Comparison of ENCODE assay signal across 8 cellular contexts in genomic region chr6:28544211-28544610, GRCh38. TPM values are rescaled to one million over a fixed set of nuclear protein-coding genes. Genes with fewer than 3 reads are reported as not detected.
DNase-seq lines count a peak whose midpoint lies in the region; ATAC-seq and TF ChIP-seq lines count a peak whose summit lies in the region.

No MANE protein-coding gene starts in this region.

- peak overlapping the region; percentile 94 for H3K4me3 Mint-ChIP-seq in CD4-positive, alpha-beta T cell
- peak overlapping the region; percentile 57 for H3K4me3 Mint-ChIP-seq in memory B cell

- H3K27ac ChIP-seq in CD4-positive, alpha-beta T cell (ENCODE audit: low read depth, low read length) = no peak overlapping the region
- H3K27ac ChIP-seq in HUES64 (ENCODE audit: low read depth, low read length) = no peak overlapping the region

- H3K27ac Mint-ChIP-seq in CD4-positive, alpha-beta T cell = peak overlapping the region; percentile 92
- H3K27ac Mint-ChIP-seq in memory B cell = no peak overlapping the region

- H3K4me1 Mint-ChIP-seq in CD4-positive, alpha-beta T cell (ENCODE audit: low read depth) = peaks cover 33% of the 10 kb centered on the region
- H3K4me1 Mint-ChIP-seq in memory B cell = peaks cover 8% of the 10 kb centered on the region

- DNase-seq in CD4-positive, alpha-beta T cell = no peak
- DNase-seq in astrocyte of the spinal cord (ENCODE audit: low read depth, low spot score) (peak; percentile 3), memory B cell (ENCODE audit: low spot score in 2 of 2) (no peak), left lobe of liver (ENCODE audit: low spot score) (no peak), AG08396 (ENCODE audit: low spot score) (no peak)

- peak overlapping the region; percentile 58; the same call in 1 of the 2 replicates for H3K9ac ChIP-seq in HUES64 (ENCODE audit: low read depth, low read length)

- no peaks in the 10 kb centered on the region for H3K36me3 ChIP-seq in HUES64 (ENCODE audit: insufficient read depth, low read length)

- peak overlapping the region; percentile 65 for H3K4me3 ChIP-seq in HUES64 (ENCODE audit: low read length)
- H3K4me3 ChIP-seq in astrocyte of the spinal cord (ENCODE audit: low read depth, low read length) = peak overlapping the region; percentile 36

- ATAC-seq in CD4-positive, alpha-beta T cell (ENCODE audit: poor library complexity) = peak; percentile 25
- no peak for ATAC-seq in memory B cell (ENCODE audit: low read depth)
- ATAC-seq in left lobe of liver = no peak
- no peak for ATAC-seq in HG03469 (IDR thresholded peaks at IDR 0.05; ENCODE audit: unreplicated experiment)
- ATAC-seq in HG03175 (IDR thresholded peaks at IDR 0.05; ENCODE audit: unreplicated experiment) = no peak

- POLR2A ChIA-PET in CD4-positive, alpha-beta T cell (lab: Charles Lee) = interaction anchor here (0.6 to 1.6 kb wide), 3 partner anchors 11 to 142 kb away, joined by 3 to 4 read pairs (median 4); no protein-coding TSS in a partner anchor

- no peaks in the 10 kb centered on the region for H3K9me3 ChIP-seq in CD4-positive, alpha-beta T cell (ENCODE audit: control insufficient read depth, low read length)
- no peaks in the 10 kb centered on the region for H3K9me3 ChIP-seq in HUES64 (ENCODE audit: insufficient read depth, low read depth, low read length)

- intact Hi-C loops in CD4-positive, alpha-beta T cell (cut with DNase I, micrococcal nuclease) = loop anchor here (5.0 kb wide), 4 partner anchors 47 to 142 kb away; no protein-coding TSS in a partner anchor

- CTCF ChIA-PET in CD4-positive, alpha-beta T cell (lab: Charles Lee) = no interaction called here

- H3K27me3 Mint-ChIP-seq in CD4-positive, alpha-beta T cell = peaks cover 66% of the 10 kb centered on the region
- H3K27me3 Mint-ChIP-seq in memory B cell = peaks cover 25% of the 10 kb centered on the region

- peaks cover 9% of the 10 kb centered on the region for H3K9me3 Mint-ChIP-seq in CD4-positive, alpha-beta T cell
- peaks cover 8% of the 10 kb centered on the region for H3K9me3 Mint-ChIP-seq in memory B cell

- in situ Hi-C loops in astrocyte of the spinal cord (cut with HindIII; ENCODE audit: low sequenced_read_pairs) = no loop called here

- H3K4me1 ChIP-seq in HUES64 (ENCODE audit: insufficient read depth, low read length) = 0 out of 2 replicates have a peak, but pooled peaks cover 3% of the 10 kb centered on the region

- TF ChIP-seq CTCF in CD4-positive, alpha-beta T cell (IDR thresholded peaks at IDR 0.05) = no peak
- TF ChIP-seq CTCF in astrocyte of the spinal cord (IDR thresholded peaks at IDR 0.05; ENCODE audit: low read depth, low read length) = no peak

- 5% methylated on average over 8 of the region's 8 CpGs for WGBS in HUES64

- H3K27me3 ChIP-seq in CD4-positive, alpha-beta T cell (ENCODE audit: control insufficient read depth, insufficient read depth, low read length) = peaks cover 23% of the 10 kb centered on the region
- H3K27me3 ChIP-seq in HUES64 (ENCODE audit: insufficient read depth, low read length) = no peaks in the 10 kb centered on the region

- peaks cover 11% of the 10 kb centered on the region for H3K36me3 Mint-ChIP-seq in CD4-positive, alpha-beta T cell (ENCODE audit: low read depth)
- peaks cover 3% of the 10 kb centered on the region for H3K36me3 Mint-ChIP-seq in memory B cell

RNA-seq across cellular contexts. Expression of gene GPX5, which starts 18.5 kb away (rescaled TPM):
- not detected for total RNA-seq in CD4-positive, alpha-beta T cell
- polyA plus RNA-seq in HUES64 (2013, experiment 1 of 2) = not detected
- polyA plus RNA-seq in HUES64 (2013, experiment 2 of 2) = not detected
- total RNA-seq in left lobe of liver = not detected

RNA-seq across cellular contexts. Expression of gene GPX6, which starts 28.6 kb away (rescaled TPM):
- not detected for total RNA-seq in CD4-positive, alpha-beta T cell
- not detected for polyA plus RNA-seq in HUES64 (2013, experiment 1 of 2)
- not detected for polyA plus RNA-seq in HUES64 (2013, experiment 2 of 2)
- total RNA-seq in left lobe of liver = not detected
